In the genomic region with DNA sequence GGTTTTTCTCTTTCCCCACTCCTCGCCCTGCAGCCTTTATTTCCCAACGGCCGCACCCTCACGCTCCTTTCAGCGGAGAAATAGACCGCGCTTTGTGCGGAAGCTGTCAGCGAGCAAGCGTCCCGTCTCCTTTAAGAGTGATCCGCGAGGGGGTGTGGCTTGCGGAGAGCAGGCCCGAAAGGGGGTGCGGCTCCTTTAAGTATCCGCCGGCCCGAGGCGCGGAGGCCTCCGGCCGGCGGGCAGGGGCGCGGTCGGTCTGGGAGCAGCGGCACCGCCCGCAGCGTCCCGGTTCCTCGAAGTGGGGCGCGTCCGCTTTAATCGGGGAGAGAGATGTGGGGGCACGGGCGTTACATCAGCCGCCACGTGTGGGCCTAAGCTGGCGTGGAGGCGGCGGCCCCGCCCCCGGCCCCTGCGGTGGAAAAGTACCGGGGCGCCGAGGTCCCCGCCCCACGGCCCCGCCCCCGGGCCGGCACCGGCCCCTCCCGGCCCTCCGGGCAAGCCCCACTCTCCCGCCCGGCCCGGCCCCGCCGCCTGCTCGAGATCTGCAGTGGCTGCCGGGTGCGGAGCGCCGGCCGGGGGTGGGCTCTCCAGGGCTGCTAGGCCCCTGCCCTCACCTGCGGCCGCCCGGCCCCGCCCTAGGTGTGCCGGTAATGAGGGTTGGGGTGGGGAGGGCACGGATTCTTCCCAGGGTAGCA, we compare ENCODE assay signal across 8 cellular contexts. TPM values are rescaled to one million over a fixed set of nuclear protein-coding genes. Genes with fewer than 3 reads are reported as not detected.
DNase-seq lines count a peak whose midpoint lies in the region; ATAC-seq and TF ChIP-seq lines count a peak whose summit lies in the region.

No MANE protein-coding gene starts in this region.

- DNase-seq in Daoy (ENCODE audit: low read depth), result peak; percentile 89
- peak; percentile 93 for DNase-seq in RWPE1 (ENCODE audit: low spot score)
- DNase-seq in activated T-helper 2 cell treated with anti-CD3 and anti-CD28 coated beads, Interferon-gamma antibody, Interleukin-2, Interleukin-4, amounts not matched to agents 10 μg/mL and 5 μg/mL and 100 μg/mL, durations not matched to agents 14 hours and 24 hours and 36 hours (ENCODE audit: low spot score), result peak; percentile 86
- DNase-seq in fibroblast of the conjunctiva (ENCODE audit: low read depth), result peak; percentile 79

- H3K9me2 ChIP-seq in neural cell (ENCODE audit: insufficient read depth, low read length), result no peaks in the 10 kb centered on the region

- H3K36me3 Mint-ChIP-seq in activated T-helper 2 cell treated with anti-CD3 and anti-CD28 coated beads, Interferon-gamma antibody, Interleukin-2, Interleukin-4, amounts not matched to agents 10 μg/mL and 5 μg/mL and 100 μg/mL, durations not matched to agents 14 hours and 24 hours and 36 hours (ENCODE audit: low read depth), result no peaks in the 10 kb centered on the region
- peaks cover 1% of the 10 kb centered on the region for H3K36me3 Mint-ChIP-seq in stimulated activated naive CD8-positive, alpha-beta T cell treated with anti-CD3 and anti-CD28 coated beads, Interleukin-15, Interleukin-2, amounts not matched to agents 100 ng/mL and 50 ng/mL, for 24 hours (ENCODE audit: low read depth)

- H3K79me2 ChIP-seq in KMS-11 (ENCODE audit: insufficient read depth, low read depth) (no peaks in the 10 kb centered on the region), neural cell (replicated peaks; ENCODE audit: insufficient read depth, low read length) (no peaks in the 10 kb centered on the region)

- H3K4me3 ChIP-seq in KMS-11 (IDR thresholded peaks at IDR 0.05; ENCODE audit: insufficient read depth, low read depth, low read length) (peak overlapping the region; percentile 21), neural cell (ENCODE audit: low read length) (peak overlapping the region; percentile 99)

- no peaks in the 10 kb centered on the region for H3K27me3 ChIP-seq in KMS-11 (ENCODE audit: insufficient read depth, low read depth)
- no peaks in the 10 kb centered on the region for H3K27me3 ChIP-seq in neural cell (ENCODE audit: insufficient read depth, low read depth, low read length)

- H3K4me2 ChIP-seq in KMS-11 (peak overlapping the region; percentile 69), neural cell (ENCODE audit: low read length) (peak overlapping the region; percentile 99)

- no peaks in the 10 kb centered on the region for H3K27me3 Mint-ChIP-seq in activated T-helper 2 cell treated with anti-CD3 and anti-CD28 coated beads, Interferon-gamma antibody, Interleukin-2, Interleukin-4, amounts not matched to agents 10 μg/mL and 5 μg/mL and 100 μg/mL, durations not matched to agents 14 hours and 24 hours and 36 hours (ENCODE audit: low read depth)
- no peaks in the 10 kb centered on the region for H3K27me3 Mint-ChIP-seq in stimulated activated naive CD8-positive, alpha-beta T cell treated with anti-CD3 and anti-CD28 coated beads, Interleukin-15, Interleukin-2, amounts not matched to agents 100 ng/mL and 50 ng/mL, for 24 hours

- H3K4me1 ChIP-seq in KMS-11 (ENCODE audit: low read depth, poor library complexity, severe bottlenecking), result peaks cover 24% of the 10 kb centered on the region

- H2AFZ ChIP-seq in KMS-11 (ENCODE audit: low read depth), result peak overlapping the region; percentile 80
- peak overlapping the region; percentile 91 for H2AFZ ChIP-seq in neural cell (ENCODE audit: low read depth, low read length)

- peak overlapping the region; percentile 90 for H3K4me3 Mint-ChIP-seq in activated T-helper 2 cell treated with anti-CD3 and anti-CD28 coated beads, Interferon-gamma antibody, Interleukin-2, Interleukin-4, amounts not matched to agents 10 μg/mL and 5 μg/mL and 100 μg/mL, durations not matched to agents 14 hours and 24 hours and 36 hours (ENCODE audit: low read depth)
- H3K4me3 Mint-ChIP-seq in stimulated activated naive CD8-positive, alpha-beta T cell treated with anti-CD3 and anti-CD28 coated beads, Interleukin-15, Interleukin-2, amounts not matched to agents 100 ng/mL and 50 ng/mL, for 24 hours, result peak overlapping the region; percentile 92

- H3K4me1 Mint-ChIP-seq in activated T-helper 2 cell treated with anti-CD3 and anti-CD28 coated beads, Interferon-gamma antibody, Interleukin-2, Interleukin-4, amounts not matched to agents 10 μg/mL and 5 μg/mL and 100 μg/mL, durations not matched to agents 14 hours and 24 hours and 36 hours (ENCODE audit: low read depth), result peaks cover 29% of the 10 kb centered on the region
- peaks cover 25% of the 10 kb centered on the region for H3K4me1 Mint-ChIP-seq in stimulated activated naive CD8-positive, alpha-beta T cell treated with anti-CD3 and anti-CD28 coated beads, Interleukin-15, Interleukin-2, amounts not matched to agents 100 ng/mL and 50 ng/mL, for 24 hours (ENCODE audit: low read depth)

- H3K36me3 ChIP-seq in KMS-11 (ENCODE audit: insufficient read depth), result no peaks in the 10 kb centered on the region
- H3K36me3 ChIP-seq in neural cell (ENCODE audit: insufficient read depth, low read length), result no peaks in the 10 kb centered on the region

- intact Hi-C loops in activated T-helper 2 cell treated with anti-CD3 and anti-CD28 coated beads, Interferon-gamma antibody, Interleukin-2, Interleukin-4, amounts not matched to agents 10 μg/mL and 5 μg/mL and 100 μg/mL, durations not matched to agents 14 hours and 24 hours and 36 hours (cut with micrococcal nuclease), result loop anchor here (2.0 to 10.0 kb wide), 4 partner anchors 38 to 267 kb away; partner anchors contain the start of genes ATP6V0B, CCDC24 and IPO13

- POLR2A ChIA-PET in RWPE1 (lab: Yijun Ruan, JAX; ENCODE audit: low non-redundant PET), result no interaction called here

- no peak for TF ChIP-seq CTCF in KMS-11 (conservative IDR thresholded peaks at IDR 0.05; ENCODE audit: low read depth, low read length)
- TF ChIP-seq CTCF in RWPE1 (conservative IDR thresholded peaks at IDR 0.05; ENCODE audit: low read depth), result no peak
- TF ChIP-seq CTCF in neural cell (IDR thresholded peaks at IDR 0.05; ENCODE audit: poor library complexity, severe bottlenecking), result no peak

- peak; percentile 2 for TF ChIP-seq RAD21 in neural cell (conservative IDR thresholded peaks at IDR 0.05)

- H3K27ac ChIP-seq in KMS-11 (peak overlapping the region; percentile 73), RWPE1 (peak overlapping the region; percentile 96), neural cell (ENCODE audit: low read length) (peak overlapping the region; percentile 84)

- H4K20me1 ChIP-seq in KMS-11 (ENCODE audit: insufficient read depth) (no peaks in the 10 kb centered on the region), neural cell (ENCODE audit: insufficient read depth) (no peaks in the 10 kb centered on the region)

- no peaks in the 10 kb centered on the region for H3F3A ChIP-seq in neural cell (ENCODE audit: insufficient read depth, low read length, poor library complexity, severe bottlenecking)

- no peaks in the 10 kb centered on the region for H3K9me3 ChIP-seq in neural cell (ENCODE audit: low read length)

- peak overlapping the region; percentile 90 for H3K27ac Mint-ChIP-seq in activated T-helper 2 cell treated with anti-CD3 and anti-CD28 coated beads, Interferon-gamma antibody, Interleukin-2, Interleukin-4, amounts not matched to agents 10 μg/mL and 5 μg/mL and 100 μg/mL, durations not matched to agents 14 hours and 24 hours and 36 hours
- peak overlapping the region; percentile 95 for H3K27ac Mint-ChIP-seq in stimulated activated naive CD8-positive, alpha-beta T cell treated with anti-CD3 and anti-CD28 coated beads, Interleukin-15, Interleukin-2, amounts not matched to agents 100 ng/mL and 50 ng/mL, for 24 hours

- CTCF ChIA-PET in RWPE1 (lab: Yijun Ruan, JAX), result interaction anchor here (0.7 to 1.3 kb wide), 4 partner anchors 24 to 623 kb away, joined by 3 read pairs; no protein-coding TSS in a partner anchor

- H3K9me3 Mint-ChIP-seq in activated T-helper 2 cell treated with anti-CD3 and anti-CD28 coated beads, Interferon-gamma antibody, Interleukin-2, Interleukin-4, amounts not matched to agents 10 μg/mL and 5 μg/mL and 100 μg/mL, durations not matched to agents 14 hours and 24 hours and 36 hours, result no peaks in the 10 kb centered on the region
- no peaks in the 10 kb centered on the region for H3K9me3 Mint-ChIP-seq in stimulated activated naive CD8-positive, alpha-beta T cell treated with anti-CD3 and anti-CD28 coated beads, Interleukin-15, Interleukin-2, amounts not matched to agents 100 ng/mL and 50 ng/mL, for 24 hours

- ATAC-seq in GM21786 (IDR thresholded peaks at IDR 0.05; ENCODE audit: unreplicated experiment), result peak; percentile 80

- peak; percentile 50 for TF ChIP-seq EP300 in neural cell (conservative IDR thresholded peaks at IDR 0.05; ENCODE audit: poor library complexity, severe bottlenecking)

- H3K9ac ChIP-seq in KMS-11, result peak overlapping the region; percentile 76
- H3K9ac ChIP-seq in neural cell (ENCODE audit: low read length), result peak overlapping the region; percentile 90

TF ChIP-seq in neural cell, 6 proteins besides CTCF, POLR2A, EP300 and RAD21 (continues in another document):
- TF ChIP-seq EZH2 (IDR thresholded peaks at IDR 0.05; ENCODE audit: borderline replicate concordance, insufficient read depth, low read length, poor library complexity, severe bottlenecking), result no peak
- peak; percentile 40 for TF ChIP-seq SMC3 (conservative IDR thresholded peaks at IDR 0.05; ENCODE audit: poor library complexity)

RNA-seq across cellular contexts. Expression of gene SLC6A9, which starts 1.2 kb away (rescaled TPM):
- total RNA-seq in Daoy (2014; rRNA removed; shearing (Covaris generic)), result 0.74 and 6.3 TPM in 2 replicates
- 2.1 and 3.2 TPM in 2 replicates for total RNA-seq in activated T-helper 2 cell treated with anti-CD3 and anti-CD28 coated beads, Interferon-gamma antibody, Interleukin-2, Interleukin-4, amounts not matched to agents 10 μg/mL and 5 μg/mL and 100 μg/mL, durations not matched to agents 14 hours and 24 hours and 36 hours
- 1.3 and 1.6 TPM in 2 replicates for polyA plus RNA-seq in neural cell
- polyA minus RNA-seq in neural cell, result 3.4 and 4.1 TPM in 2 replicates

RNA-seq across cellular contexts. Expression of gene CCDC24, which starts 38.7 kb away (rescaled TPM):
- 1.8 and 3.6 TPM in 2 replicates for total RNA-seq in Daoy (2014; rRNA removed; shearing (Covaris generic))
- total RNA-seq in activated T-helper 2 cell treated with anti-CD3 and anti-CD28 coated beads, Interferon-gamma antibody, Interleukin-2, Interleukin-4, amounts not matched to agents 10 μg/mL and 5 μg/mL and 100 μg/mL, durations not matched to agents 14 hours and 24 hours and 36 hours, result 2.1 and 2.3 TPM in 2 replicates
- polyA plus RNA-seq in neural cell, result 16.3 and 16.5 TPM in 2 replicates
- polyA minus RNA-seq in neural cell, result 3.2 and 4.2 TPM in 2 replicates

RNA-seq across cellular contexts. Expression of gene B4GALT2, which starts 51.0 kb away (rescaled TPM):
- total RNA-seq in Daoy (2014; rRNA removed; shearing (Covaris generic)), result 55.9 and 58.1 TPM in 2 replicates
- 53.9 and 57.7 TPM in 2 replicates for total RNA-seq in activated T-helper 2 cell treated with anti-CD3 and anti-CD28 coated beads, Interferon-gamma antibody, Interleukin-2, Interleukin-4, amounts not matched to agents 10 μg/mL and 5 μg/mL and 100 μg/mL, durations not matched to agents 14 hours and 24 hours and 36 hours
- polyA plus RNA-seq in neural cell, result 129 and 147 TPM in 2 replicates
- polyA minus RNA-seq in neural cell, result 117 and 141 TPM in 2 replicates

RNA-seq across cellular contexts. Expression of gene ATP6V0B, which starts 55.3 kb away (rescaled TPM):
- total RNA-seq in Daoy (2014; rRNA removed; shearing (Covaris generic)), result 207 and 233 TPM in 2 replicates
- 156 and 160 TPM in 2 replicates for total RNA-seq in activated T-helper 2 cell treated with anti-CD3 and anti-CD28 coated beads, Interferon-gamma antibody, Interleukin-2, Interleukin-4, amounts not matched to agents 10 μg/mL and 5 μg/mL and 100 μg/mL, durations not matched to agents 14 hours and 24 hours and 36 hours
- 580 and 705 TPM in 2 replicates for polyA plus RNA-seq in neural cell
- polyA minus RNA-seq in neural cell, result 239 and 250 TPM in 2 replicates

Comparison
In these comparisons a context has a peak if more than half of its experiments do, and no peak if none do; other contexts are left out.
1. Peak in every context shown above with its lines: DNase-seq, ATAC-seq, H3K4me3 ChIP-seq and H3K27ac ChIP-seq.